In genomic region chr1:207888647-207889046, GRCh38 we compare ENCODE assay signal across 11 cellular contexts. TPM values are rescaled to one million over a fixed set of nuclear protein-coding genes. Genes with fewer than 3 reads are reported as not detected.
DNase-seq lines count a peak whose midpoint lies in the region; ATAC-seq and TF ChIP-seq lines count a peak whose summit lies in the region.
"Had no signal": no experiment of that assay in that cellular context is flagged by ENCODE, and none has a peak within 500 bp of the region (broad histone marks: within the 10 kb centered on the region; RNA-seq: fewer than 3 reads in every experiment).

No MANE protein-coding gene starts in this region.

- H3K4me3 ChIP-seq in ascending aorta, result no peak overlapping the region
- no peak overlapping the region for H3K4me3 ChIP-seq in skeletal muscle tissue (ENCODE audit: low read length in 3 of 3)

- H3K9me3 ChIP-seq in ascending aorta, result no peaks in the 10 kb centered on the region
- no peaks in the 10 kb centered on the region for H3K9me3 ChIP-seq in skeletal muscle tissue (ENCODE audit: control insufficient read depth in 3 of 3, low read length in 3 of 3)

- peak overlapping the region in 1 of 3 donors; percentile 36 for H3K9ac ChIP-seq in skeletal muscle tissue (ENCODE audit: low read depth in 1 of 3, low read length in 3 of 3)

- H3K27me3 Mint-ChIP-seq in glutamatergic neuron (ENCODE audit: unreplicated experiment), result peaks cover 1% of the 10 kb centered on the region

- H3K27me3 ChIP-seq in ascending aorta (no peaks in the 10 kb centered on the region), skeletal muscle tissue (ENCODE audit: control insufficient read depth in 3 of 3, insufficient read depth in 3 of 3, low read length in 3 of 3) (no peaks in the 10 kb centered on the region)

- no peak overlapping the region for H3K27ac Mint-ChIP-seq in glutamatergic neuron (ENCODE audit: unreplicated experiment)
- no peak overlapping the region for H3K27ac Mint-ChIP-seq in stimulated activated effector memory CD8-positive, alpha-beta T cell treated with anti-CD3 and anti-CD28 coated beads, Interleukin-12 subunit alpha, Interleukin-12 subunit beta, amount 100 ng/mL, for 72 hours

- no peaks in the 10 kb centered on the region for H3K4me1 Mint-ChIP-seq in glutamatergic neuron (ENCODE audit: low read depth, unreplicated experiment)
- peaks cover 20% of the 10 kb centered on the region for H3K4me1 Mint-ChIP-seq in stimulated activated effector memory CD8-positive, alpha-beta T cell treated with anti-CD3 and anti-CD28 coated beads, Interleukin-12 subunit alpha, Interleukin-12 subunit beta, amount 100 ng/mL, for 72 hours

- H3K36me3 Mint-ChIP-seq in glutamatergic neuron (ENCODE audit: unreplicated experiment), result no peaks in the 10 kb centered on the region
- H3K36me3 Mint-ChIP-seq in stimulated activated effector memory CD8-positive, alpha-beta T cell treated with anti-CD3 and anti-CD28 coated beads, Interleukin-12 subunit alpha, Interleukin-12 subunit beta, amount 100 ng/mL, for 72 hours, result no peaks in the 10 kb centered on the region

- H3K36me3 ChIP-seq in ascending aorta, result no peaks in the 10 kb centered on the region
- H3K36me3 ChIP-seq in skeletal muscle tissue (ENCODE audit: control insufficient read depth in 3 of 3, insufficient read depth in 3 of 3, low read length in 3 of 3), result peaks cover 0 to 4% (median 0%) of the 10 kb centered on the region in 3 donors

- H3K9me3 Mint-ChIP-seq in glutamatergic neuron (ENCODE audit: unreplicated experiment), result peaks cover 1% of the 10 kb centered on the region
- H3K9me3 Mint-ChIP-seq in stimulated activated effector memory CD8-positive, alpha-beta T cell treated with anti-CD3 and anti-CD28 coated beads, Interleukin-12 subunit alpha, Interleukin-12 subunit beta, amount 100 ng/mL, for 72 hours, result no peaks in the 10 kb centered on the region

- DNase-seq in Daoy (ENCODE audit: low read depth) (peak; percentile 18), ascending aorta (ENCODE audit: low spot score in 2 of 2) (peak in 1 of 2 donors; percentile 63), glutamatergic neuron (no peak), NCI-H226 (no peak), islet precursor cell (no peak)
- no peak for DNase-seq in stimulated activated effector memory CD8-positive, alpha-beta T cell treated with anti-CD3 and anti-CD28 coated beads, Interleukin-12 subunit alpha, Interleukin-12 subunit beta, amount 100 ng/mL, for 72 hours (ENCODE audit: low spot score in 2 of 2)
- DNase-seq: COR-L47, NCI-H526, T-helper 1 cell had no signal

- intact Hi-C loops in ascending aorta (cut with DNase I), result no loop called here

- H3K27ac ChIP-seq in ascending aorta (peak overlapping the region; percentile 88 to 90), skeletal muscle tissue (ENCODE audit: low read depth, low read length) (peak overlapping the region; percentile 78)

- no peak overlapping the region for H3K4me3 Mint-ChIP-seq in glutamatergic neuron (ENCODE audit: unreplicated experiment)
- H3K4me3 Mint-ChIP-seq in stimulated activated effector memory CD8-positive, alpha-beta T cell treated with anti-CD3 and anti-CD28 coated beads, Interleukin-12 subunit alpha, Interleukin-12 subunit beta, amount 100 ng/mL, for 72 hours, result no peak overlapping the region

- TF ChIP-seq CTCF in ascending aorta (IDR thresholded peaks at IDR 0.05), result peak in 1 of 3 experiments; percentile 6
- peak; percentile 45 for TF ChIP-seq CTCF in glutamatergic neuron (IDR thresholded peaks at IDR 0.05; ENCODE audit: partially characterized antibody, unreplicated experiment)

- H3K4me1 ChIP-seq in ascending aorta (peaks cover 21 to 44% of the 10 kb centered on the region in 2 donors), skeletal muscle tissue (ENCODE audit: control insufficient read depth in 3 of 3, insufficient read depth in 3 of 3, low read length in 3 of 3) (peaks cover 71 to 86% (median 71%) of the 10 kb centered on the region in 3 donors)

- no peak for ATAC-seq in stimulated activated effector memory CD8-positive, alpha-beta T cell treated with anti-CD3 and anti-CD28 coated beads, Interleukin-12 subunit alpha, Interleukin-12 subunit beta, amount 100 ng/mL, for 72 hours
- ATAC-seq in GM21529 (IDR thresholded peaks at IDR 0.05; ENCODE audit: unreplicated experiment), result no peak

RNA-seq across cellular contexts. Expression of gene CD34, which starts 22.3 kb away (rescaled TPM):
- not detected in 2 replicates for total RNA-seq in Daoy (2014; rRNA removed; shearing (Covaris generic))
- total RNA-seq in ascending aorta (142 TPM), glutamatergic neuron (ENCODE audit: unreplicated experiment) (0.20 TPM), skeletal muscle tissue (20.9 TPM)

Comparison
In these comparisons a context has a peak if more than half of its experiments do, and no peak if none do; other contexts are left out.
1. RNA of gene CD34, which starts 22.3 kb away (total RNA-seq): 142 TPM in ascending aorta (single experiment) and 20.9 TPM in skeletal muscle tissue (single experiment); 0.20 TPM in glutamatergic neuron (single experiment) and not detected in Daoy; every median in the first group is over 10 times any median in the second.